In genomic region chr1:28885472-28885877, GRCh38 we compare ENCODE assay signal across 9 cellular contexts. TPM values are rescaled to one million over a fixed set of nuclear protein-coding genes. Genes with fewer than 3 reads are reported as not detected.
A peak's percentile ranks its signal among the peaks of the same experiment; 100 is the strongest.
DNase-seq lines count a peak whose midpoint lies in the region; ATAC-seq, FAIRE-seq and TF ChIP-seq lines count a peak whose summit lies in the region.
"Had no signal": no experiment of that assay in that cellular context is flagged by ENCODE, and none has a peak within 500 bp of the region (broad histone marks: within the 10 kb centered on the region; RNA-seq: fewer than 3 reads in every experiment).

No MANE protein-coding gene starts in this region.

- no peak overlapping the region for H3K14ac ChIP-seq in H1 (ENCODE audit: insufficient read length)

- H3K9me3 ChIP-seq in SK-N-SH (no peaks in the 10 kb centered on the region), OCI-LY7 (ENCODE audit: low read length) (no peaks in the 10 kb centered on the region), H1 (ENCODE audit: insufficient read depth in 2 of 2, low read depth in 1 of 2, low read length in 1 of 2) (no peaks in the 10 kb centered on the region), skeletal muscle tissue (ENCODE audit: control insufficient read depth in 3 of 3, low read length in 3 of 3) (no peaks in the 10 kb centered on the region), mucosa of descending colon (no peaks in the 10 kb centered on the region)
- H3K9me3 ChIP-seq: HAP-1 had no signal

- no peak overlapping the region for H3K9ac ChIP-seq in SK-N-SH
- no peak overlapping the region for H3K9ac ChIP-seq in H1 (replicated peaks in 1 of 4; ENCODE audit: extremely low read depth in 1 of 4, low read depth in 3 of 4, low read length in 3 of 4)
- peak overlapping the region in 1 of 3 donors; percentile 45 for H3K9ac ChIP-seq in skeletal muscle tissue (ENCODE audit: low read depth in 1 of 3, low read length in 3 of 3)

- peaks cover 16% of the 10 kb centered on the region; the same call in 1 of the 2 replicates for H3K23me2 ChIP-seq in H1 (ENCODE audit: low read depth, low read length)

- H3K9me2 ChIP-seq in SK-N-SH (no peaks in the 10 kb centered on the region), OCI-LY7 (ENCODE audit: insufficient read depth, low read length) (no peaks in the 10 kb centered on the region)

- H4K20me1 ChIP-seq in SK-N-SH (ENCODE audit: insufficient read depth) (no peaks in the 10 kb centered on the region), OCI-LY7 (ENCODE audit: insufficient read depth, low read length) (no peaks in the 10 kb centered on the region), H1 (replicated peaks in 1 of 2; ENCODE audit: control insufficient read depth in 1 of 2, insufficient read depth in 2 of 2, low read length in 2 of 2) (no peaks in the 10 kb centered on the region)

- H4K8ac ChIP-seq in H1 (ENCODE audit: extremely low read depth, insufficient read depth, low read length) = 0 out of 2 replicates have a peak overlapping the region, but pooled peaks have one; percentile 54

- peak overlapping the region; percentile 62 for H2BK120ac ChIP-seq in H1 (replicated peaks; ENCODE audit: low read depth, low read length)

- no TSS peak for BruUV-seq in OCI-LY7 (replicated peaks; lab: Mats Ljungman, UMichigan)

- H3K23ac ChIP-seq in H1 (ENCODE audit: insufficient read length) = no peak overlapping the region

- TF ChIP-seq CTCF in SK-N-SH (IDR thresholded peaks at IDR 0.05) = no peak
- no peak for TF ChIP-seq CTCF in OCI-LY7 (conservative IDR thresholded peaks at IDR 0.05; ENCODE audit: low read length)
- TF ChIP-seq CTCF in H1 (IDR thresholded peaks at IDR 0.05; ENCODE audit: control extremely low read depth in 1 of 3, insufficient read depth in 1 of 3, low read depth in 1 of 3, low read length in 3 of 3) = no peak
- TF ChIP-seq CTCF in mucosa of descending colon (IDR thresholded peaks at IDR 0.05) = no peak

- H2BK20ac ChIP-seq in H1 (ENCODE audit: low read length) = peak overlapping the region; percentile 18

- H3K36me3 ChIP-seq in SK-N-SH (replicated peaks in 1 of 2; ENCODE audit: control insufficient read depth in 1 of 2, insufficient read depth in 2 of 2, low read length in 1 of 2) (no peaks in the 10 kb centered on the region), OCI-LY7 (ENCODE audit: insufficient read depth, low read length) (no peaks in the 10 kb centered on the region), H1 (ENCODE audit: control insufficient read depth in 2 of 4, insufficient read depth in 4 of 4, low read length in 3 of 4) (no peaks in the 10 kb centered on the region), skeletal muscle tissue (ENCODE audit: control insufficient read depth in 3 of 3, insufficient read depth in 3 of 3, low read length in 3 of 3) (peaks cover 0 to 2% (median 0%) of the 10 kb centered on the region in 3 donors), mucosa of descending colon (ENCODE audit: low read depth) (no peaks in the 10 kb centered on the region)
- H3K36me3 ChIP-seq: HAP-1 had no signal

- H3K18ac ChIP-seq in H1 (ENCODE audit: extremely low read depth, low read length) = no peak overlapping the region

- H2AFZ ChIP-seq in SK-N-SH (ENCODE audit: low read depth) (peak overlapping the region; percentile 23; the same call in 1 of the 2 replicates), OCI-LY7 (ENCODE audit: low read length) (peak overlapping the region; percentile 82; the same call in 1 of the 2 replicates), H1 (ENCODE audit: low read length) (0 out of 2 replicates have a peak overlapping the region, but pooled peaks have one; percentile 19)

- CTCF ChIA-PET in SK-N-SH (lab: Yijun Ruan, JAX) = interaction anchor here (0.9 to 22.5 kb wide), 9 partner anchors 9 to 317 kb away, joined by 3 to 894 read pairs (median 6); partner anchors contain the start of genes RNU11 and SRSF4
- CTCF ChIA-PET in OCI-LY7 (lab: Charles Lee; ENCODE audit: unreplicated experiment) = interaction anchor here (0.6 to 1.5 kb wide), 5 partner anchors 65 to 690 kb away, joined by 3 to 5 read pairs (median 4); partner anchors contain the start of gene TAF12
- CTCF ChIA-PET in H1 (lab: Charles Lee; ENCODE audit: partially characterized antibody) = interaction anchor here (0.6 to 10.9 kb wide), 16 partner anchors 8 to 447 kb away, joined by 3 to 207 read pairs (median 4); partner anchors contain the start of gene SRSF4

- H3K4me1 ChIP-seq in SK-N-SH (ENCODE audit: control insufficient read depth in 1 of 2, insufficient read depth in 2 of 2, low read depth in 1 of 2, low read length in 1 of 2) (peaks cover 18 to 34% of the 10 kb centered on the region in 2 experiments; a peak in 2 of 4 replicates), OCI-LY7 (ENCODE audit: insufficient read depth, low read length, poor library complexity, severe bottlenecking) (peaks cover 56% of the 10 kb centered on the region), H1 (replicated peaks in 1 of 4; ENCODE audit: control insufficient read depth in 3 of 4, insufficient read depth in 4 of 4, low read length in 3 of 4) (peaks cover 18 to 27% (median 22%) of the 10 kb centered on the region in 4 experiments), skeletal muscle tissue (ENCODE audit: control insufficient read depth in 3 of 3, insufficient read depth in 3 of 3, low read length in 3 of 3) (peaks cover 14 to 48% (median 34%) of the 10 kb centered on the region in 3 donors), mucosa of descending colon (ENCODE audit: low read depth) (peaks cover 20% of the 10 kb centered on the region)

- H3K27ac ChIP-seq in SK-N-SH (ENCODE audit: low read depth in 2 of 2, low read length in 1 of 2) (no peak overlapping the region), OCI-LY7 (ENCODE audit: low read depth, low read length, poor library complexity, severe bottlenecking) (peak overlapping the region; percentile 67), H1 (ENCODE audit: low read depth, low read length) (0 out of 2 replicates have a peak overlapping the region, but pooled peaks have one; percentile 8), skeletal muscle tissue (ENCODE audit: low read depth, low read length) (peak overlapping the region; percentile 89)

- peak overlapping the region; percentile 54; the same call in 1 of the 2 replicates for H2BK5ac ChIP-seq in H1 (ENCODE audit: low read depth, low read length)

- H4K5ac ChIP-seq in H1 (ENCODE audit: insufficient read length, low read depth, low read length) = no peak overlapping the region

- peaks cover 10% of the 10 kb centered on the region for H3F3A ChIP-seq in SK-N-SH (replicated peaks; ENCODE audit: insufficient read depth)

- no peaks in the 10 kb centered on the region for H3K79me1 ChIP-seq in H1 (ENCODE audit: low read depth, low read length)

- POLR2A ChIA-PET in SK-N-SH (lab: Yijun Ruan, JAX) (interaction anchor here (0.6 to 0.9 kb wide), 3 partner anchors 175 to 331 kb away, joined by 3 to 4 read pairs (median 4); partner anchors contain the start of gene SRSF4), OCI-LY7 (lab: Charles Lee) (interaction anchor here (0.6 to 1.6 kb wide), 3 partner anchors 28 to 159 kb away, joined by 3 to 5 read pairs (median 4); partner anchors contain the start of gene EPB41), H1 (lab: Charles Lee; ENCODE audit: partially characterized antibody) (interaction anchor here (0.7 to 1.8 kb wide), 7 partner anchors 11 to 327 kb away, joined by 3 to 10 read pairs (median 4); partner anchors contain the start of gene EPB41)

- H3K4me2 ChIP-seq in SK-N-SH = no peak overlapping the region
- peak overlapping the region; percentile 64 for H3K4me2 ChIP-seq in OCI-LY7 (ENCODE audit: low read length)
- peak overlapping the region in 1 of 2 experiments; percentile 84; a peak in 1 of 4 replicates for H3K4me2 ChIP-seq in H1 (ENCODE audit: insufficient read depth in 1 of 2, low read depth in 2 of 2, low read length in 2 of 2)

- WGBS in SK-N-SH (ENCODE audit: low lambda C conversion rate) = 93% methylated on average over 7 of the region's 7 CpGs
- WGBS in H1 (ENCODE audit: extremely low coverage in 1 of 2, insufficient coverage in 1 of 2, insufficient read length in 1 of 2, insufficient replicate concordance in 2 of 2, low coverage in 1 of 2, low lambda C conversion rate in 2 of 2, missing lambda C conversion rate in 1 of 2), 2 experiments = 69% methylated on average over 7 of the region's 7 CpGs; no CpG with 5 or more reads in 1 of the 2 experiments

- no peak for FAIRE-seq in H1 (lab: Jason Lieb, UNC)

- H3K79me2 ChIP-seq in SK-N-SH (ENCODE audit: insufficient read depth) (no peaks in the 10 kb centered on the region), OCI-LY7 (ENCODE audit: insufficient read depth, low read depth, low read length) (peaks cover 5% of the 10 kb centered on the region; the same call in 1 of the 2 replicates), H1 (ENCODE audit: control insufficient read depth in 1 of 2, insufficient read depth in 2 of 2, low read length in 2 of 2) (no peaks in the 10 kb centered on the region)

- no peak overlapping the region; the same call in 1 of the 2 replicates for H2BK15ac ChIP-seq in H1 (ENCODE audit: low read length)

- TF ChIP-seq EP300 in SK-N-SH (IDR thresholded peaks at IDR 0.05; ENCODE audit: borderline replicate concordance in 1 of 2, low read depth in 1 of 2, low read length in 1 of 2) (no peak), H1 (IDR thresholded peaks at IDR 0.05; ENCODE audit: borderline replicate concordance in 1 of 2, low read depth in 2 of 2, low read length in 2 of 2) (no peak)

- H3K27me3 ChIP-seq in SK-N-SH (ENCODE audit: insufficient read depth) (no peaks in the 10 kb centered on the region), H1 (replicated peaks in 1 of 4; ENCODE audit: control insufficient read depth in 3 of 4, extremely low read depth in 1 of 4, insufficient read depth in 3 of 4, low read length in 3 of 4) (peaks cover 0 to 11% (median 6%) of the 10 kb centered on the region in 4 experiments; a peak in 4 of 7 replicates), skeletal muscle tissue (ENCODE audit: control insufficient read depth in 3 of 3, insufficient read depth in 3 of 3, low read length in 3 of 3) (no peaks in the 10 kb centered on the region)

- no peak overlapping the region for H2AK5ac ChIP-seq in H1 (ENCODE audit: low read depth, low read length)

- peak overlapping the region; percentile 12 for H4K91ac ChIP-seq in H1 (replicated peaks; ENCODE audit: insufficient read length, low read length)

- H2BK12ac ChIP-seq in H1 (ENCODE audit: low read depth, low read length) = peak overlapping the region; percentile 93; the same call in 1 of the 2 replicates

- H3K56ac ChIP-seq in H1 (replicated peaks; ENCODE audit: insufficient read length, low read depth, low read length) = no peak overlapping the region

- TF ChIP-seq POLR2A in H1 (IDR thresholded peaks at IDR 0.05; ENCODE audit: control extremely low read depth in 1 of 2, low read depth in 2 of 2, low read length in 2 of 2) = no peak

- no peak overlapping the region for H3K4ac ChIP-seq in H1 (replicated peaks; ENCODE audit: insufficient read length, low read depth, low read length)

- no peak overlapping the region for H3K4me3 ChIP-seq in SK-N-SH (ENCODE audit: low read depth in 2 of 2, low read length in 1 of 2)
- H3K4me3 ChIP-seq in OCI-LY7 (ENCODE audit: low read depth, low read length, poor library complexity, severe bottlenecking) = no peak overlapping the region
- H3K4me3 ChIP-seq in H1 (ENCODE audit: extremely low read depth in 1 of 4, insufficient read depth in 2 of 4, low read depth in 3 of 4, low read length in 4 of 4) = no peak overlapping the region; a peak in 1 of 8 replicates
- no peak overlapping the region for H3K4me3 ChIP-seq in skeletal muscle tissue (ENCODE audit: low read length in 3 of 3)
- H3K4me3 ChIP-seq in mucosa of descending colon = no peak overlapping the region
- H3K4me3 ChIP-seq: HAP-1 had no signal

- no peak for ATAC-seq in SK-N-SH treated with all-trans-retinoic acid at 6 μM for 48 hours
- ATAC-seq in activated CD4-positive, CD25-positive, alpha-beta regulatory T cell treated with anti-CD3 and anti-CD28 coated beads, Interleukin-2, amount 50 U/mL, for 24 hours = no peak
- ATAC-seq in mucosa of descending colon = no peak

- DNase-seq in SK-N-SH (no peak), OCI-LY7 (ENCODE audit: low spot score) (no peak), H1 (ENCODE audit: low read depth in 1 of 2, low spot score in 2 of 2) (no peak), mucosa of descending colon (no peak), DMS114 treated with DMSO at 0.1 percent for 48 hours (lab: John Stamatoyannopoulos, UW; ENCODE audit: unreplicated experiment) (no peak)

- intact Hi-C loops in OCI-LY7 (cut with micrococcal nuclease; ENCODE audit: unreplicated experiment) = no loop called here
- intact Hi-C loops in mucosa of descending colon (cut with DNase I, micrococcal nuclease) = loop anchor here in 1 of 2 donors (5.0 kb wide), 1 partner anchor 317 kb away; no protein-coding TSS in a partner anchor

- TF ChIP-seq RAD21 in SK-N-SH (IDR thresholded peaks at IDR 0.05; ENCODE audit: low read length) = no peak
- no peak for TF ChIP-seq RAD21 in H1 (IDR thresholded peaks at IDR 0.05 in 1 of 2, conservative IDR thresholded peaks at IDR 0.05 in 1 of 2; ENCODE audit: low read depth in 2 of 2, low read length in 2 of 2)

RNA-seq across cellular contexts. Expression of gene EPB41, which starts 28.9 kb away (rescaled TPM):
- 7.4 and 10.3 TPM in 2 replicates for polyA plus RNA-seq in SK-N-SH (2012; rRNA removed)
- 8.9 and 14.2 TPM in 2 replicates for polyA plus RNA-seq in SK-N-SH (2012; cell fraction: cytosol; rRNA removed)
- polyA plus RNA-seq in SK-N-SH (2012; cell fraction: nucleus; rRNA removed) = 12.1 and 21.9 TPM in 2 replicates
- 103 and 109 TPM in 2 replicates for total RNA-seq in OCI-LY7 (2014; rRNA removed; shearing (Covaris generic))
- 102 and 123 TPM in 2 replicates for total RNA-seq in OCI-LY7 (2022)
- 106 and 109 TPM in 2 replicates for total RNA-seq in H1 (2021; fragmentation: NEBNext Ultra II Directional; extraction: Animal tissue kit (Norgen Biotek cat#: 25700))
- polyA plus RNA-seq in H1 (2011; rRNA removed) = 35.5 and 36.7 TPM in 2 replicates
- polyA plus RNA-seq in H1 (2011; cell fraction: cytosol; rRNA removed) = 58.6 TPM
- 36.4 TPM for polyA plus RNA-seq in H1 (2011; cell fraction: nucleus; rRNA removed)
- 50.2 to 77.7 TPM (median 59.5 TPM) in 4 replicates for polyA plus RNA-seq in H1 (2012, experiment 1 of 2)
- polyA plus RNA-seq in H1 (2012, experiment 2 of 2) = 5.6 TPM
- polyA plus RNA-seq in H1 (2013, experiment 1 of 2) = 46.2 TPM
- 48.2 TPM for polyA plus RNA-seq in H1 (2013, experiment 2 of 2)
- 75.8 and 125 TPM in 2 replicates for polyA minus RNA-seq in H1 (2011; rRNA and poly(A)+ RNA removed)
- 71.1 TPM for polyA minus RNA-seq in H1 (2011; cell fraction: cytosol; rRNA and poly(A)+ RNA removed)
- 81.0 TPM for polyA minus RNA-seq in H1 (2011; cell fraction: nucleus; rRNA and poly(A)+ RNA removed)
- 37.6 TPM for total RNA-seq in skeletal muscle tissue
- total RNA-seq in mucosa of descending colon = 10 to 100 TPM; 45.8 to 82.2 (median 76.3) TPM

Comparison
In these comparisons a context has a peak if more than half of its experiments do, and no peak if none do; other contexts are left out.
1. H2AFZ ChIP-seq: peak in every context shown above with its lines; median percentile 82 in OCI-LY7; 23 in SK-N-SH; 19 in H1.
2. H3K27ac ChIP-seq: peak in OCI-LY7 (single experiment), H1 (single experiment) and skeletal muscle tissue (single experiment); none in SK-N-SH (0 of 2).